Comparison of ENCODE assay signal across 11 cellular contexts in the genomic region with DNA sequence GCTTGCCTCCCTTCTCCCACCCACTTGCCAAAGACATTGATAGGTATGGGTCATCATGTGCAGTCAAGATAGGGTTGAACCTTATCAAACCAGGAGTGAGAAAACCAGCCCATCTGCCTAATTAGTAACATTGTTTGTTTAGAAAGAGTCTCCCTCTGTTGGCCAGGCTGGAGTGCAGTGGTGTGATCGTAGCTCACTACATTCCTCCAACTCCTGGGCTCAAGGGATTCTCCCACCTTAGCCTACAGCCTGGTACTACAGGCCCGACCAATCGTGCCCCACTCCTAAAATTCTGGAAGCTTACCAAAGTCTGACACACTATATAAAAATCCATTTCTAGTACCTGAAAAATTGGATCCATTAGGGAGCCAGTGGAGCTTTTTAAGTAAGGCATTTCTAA. TPM values are rescaled to one million over a fixed set of nuclear protein-coding genes. Genes with fewer than 3 reads are reported as not detected.
DNase-seq lines count a peak whose midpoint lies in the region; ATAC-seq, FAIRE-seq and TF ChIP-seq lines count a peak whose summit lies in the region.
"Had no signal": no experiment of that assay in that cellular context is flagged by ENCODE, and none has a peak within 500 bp of the region (broad histone marks: within the 10 kb centered on the region; RNA-seq: fewer than 3 reads in every experiment).

No MANE protein-coding gene starts in this region.

- no CpG with 5 or more reads among the region's 3 CpGs for WGBS in IMR-90 (ENCODE audit: extremely low coverage in 2 of 2, insufficient read length in 1 of 2), 2 experiments
- 10% methylated on average over 3 of the region's 3 CpGs for WGBS in K562 (ENCODE audit: insufficient coverage, low coverage, missing lambda C conversion rate)
- 43 to 50% methylated on average over 3 of the region's 3 CpGs for WGBS in testis, 2 donors
- WGBS in body of pancreas, 2 donors: 33 to 45% methylated on average over 3 of the region's 3 CpGs

- no peak overlapping the region for H3K18ac ChIP-seq in IMR-90 (ENCODE audit: low read depth, low read length)

- H3K9me1 ChIP-seq in IMR-90 (ENCODE audit: insufficient read depth, low read length) (0 out of 2 replicates have a peak, but pooled peaks cover 3% of the 10 kb centered on the region), K562 (ENCODE audit: control insufficient read depth, insufficient read depth, low read length) (no peaks in the 10 kb centered on the region)

- intact Hi-C loops in IMR-90 (cut with micrococcal nuclease): no loop called here
- intact Hi-C loops in K562 (cut with micrococcal nuclease): no loop called here
- intact Hi-C loops in testis (cut with DNase I; ENCODE audit: low total_unique reads): no loop called here
- intact Hi-C loops in body of pancreas (cut with DNase I): no loop called here

- DNase-seq in IMR-90 (no peak), K562 (ENCODE audit: extremely low read depth in 1 of 4, low spot score in 3 of 4) (peak; percentile 11 to 41 (median 21)), lung microvascular endothelial cell (ENCODE audit: low read depth in 2 of 2) (peak; percentile 15 to 21), testis (no peak), body of pancreas (no peak), HAP-1 (ENCODE audit: low spot score in 2 of 2) (no peak)
- DNase-seq: activated CD4-positive, CD25-positive, alpha-beta regulatory T cell; KG1; natural killer cell had no signal

- H3K9me3 ChIP-seq in DOHH2 (ENCODE audit: control insufficient read depth, insufficient read depth, low read length) (no peaks in the 10 kb centered on the region), IMR-90 (ENCODE audit: control insufficient read depth, insufficient read depth, low read length) (no peaks in the 10 kb centered on the region), K562 (replicated peaks; ENCODE audit: control insufficient read depth, insufficient read depth, low read depth, low read length) (no peaks in the 10 kb centered on the region), testis (no peaks in the 10 kb centered on the region), body of pancreas (peaks cover 0 to 3% (median 0%) of the 10 kb centered on the region in 3 donors), HAP-1 (no peaks in the 10 kb centered on the region)

- TF ChIP-seq RAD21 in IMR-90 (IDR thresholded peaks at IDR 0.05; ENCODE audit: low read length): no peak
- peak in 1 of 2 experiments; percentile 20; a peak in 1 of 4 replicates for TF ChIP-seq RAD21 in K562 (CRISPR knock-in tag; conservative IDR thresholded peaks at IDR 0.05 in 1 of 2, IDR thresholded peaks at IDR 0.05 in 1 of 2)

- POLR2A ChIA-PET in IMR-90 (lab: Charles Lee; ENCODE audit: unreplicated experiment) (no interaction called here), K562 (lab: Yijun Ruan, JAX) (interaction anchor here (1.0 kb wide), 1 partner anchor 115 kb away, joined by 4 read pairs; no protein-coding TSS in a partner anchor)

- H3K4me3 ChIP-seq in DOHH2 (ENCODE audit: low read length) (no peak overlapping the region), IMR-90 (ENCODE audit: insufficient read depth, low read depth, low read length) (no peak overlapping the region), K562 (no peak overlapping the region), testis (no peak overlapping the region), body of pancreas (no peak overlapping the region), HAP-1 (no peak overlapping the region)

- H3F3A ChIP-seq in DOHH2 (ENCODE audit: control insufficient read depth, insufficient read depth): peaks cover 7% of the 10 kb centered on the region; the same call in 1 of the 2 replicates

- in situ Hi-C loops in IMR-90 (cut with MboI; ENCODE audit: low sequenced_read_pairs): loop anchor here (5.0 kb wide), 1 partner anchor 43 kb away; no protein-coding TSS in a partner anchor
- in situ Hi-C loops in K562 (cut with MboI): no loop called here
- in situ Hi-C loops in HAP-1 (cut with MboI; ENCODE audit: low sequenced_read_pairs): no loop called here

- CTCF ChIA-PET in IMR-90 (lab: Yijun Ruan, JAX): interaction anchor here (1.1 to 1.5 kb wide), 3 partner anchors 9 to 36 kb away, joined by 4 to 7 read pairs (median 6); no protein-coding TSS in a partner anchor
- CTCF ChIA-PET in K562 (lab: Yijun Ruan, JAX; ENCODE audit: low intra/inter-chr PET ratio): no interaction called here

- H3K14ac ChIP-seq in IMR-90 (replicated peaks; ENCODE audit: low read depth, low read length): no peak overlapping the region

- TF ChIP-seq POLR2A in IMR-90 (IDR thresholded peaks at IDR 0.05; ENCODE audit: low read depth, low read length): no peak
- TF ChIP-seq POLR2A in K562 (conservative IDR thresholded peaks at IDR 0.05): no peak
- no peak for TF ChIP-seq POLR2A in testis (IDR thresholded peaks at IDR 0.05)
- no peak for TF ChIP-seq POLR2A in body of pancreas (IDR thresholded peaks at IDR 0.05)

- H2BK5ac ChIP-seq in IMR-90 (ENCODE audit: low read depth, low read length, poor library complexity, severe bottlenecking): no peak overlapping the region

- no peak overlapping the region for H2BK15ac ChIP-seq in IMR-90 (ENCODE audit: low read depth, low read length)

- no peak overlapping the region for H2BK20ac ChIP-seq in IMR-90 (ENCODE audit: low read depth, low read length)

- no peak overlapping the region for H2BK120ac ChIP-seq in IMR-90 (ENCODE audit: low read depth, low read length)

- H3K4me2 ChIP-seq in DOHH2 (ENCODE audit: low read length) (no peak overlapping the region), IMR-90 (ENCODE audit: low read depth, low read length) (no peak overlapping the region), K562 (ENCODE audit: insufficient read depth, low read length) (no peak overlapping the region)

- no peak overlapping the region for H3K9ac ChIP-seq in IMR-90 (ENCODE audit: low read depth, low read length)
- no peak overlapping the region for H3K9ac ChIP-seq in K562 (ENCODE audit: insufficient read depth in 1 of 2, low read depth in 2 of 2, low read length in 2 of 2)

- H4K8ac ChIP-seq in IMR-90 (ENCODE audit: low read depth in 2 of 2, low read length in 2 of 2): no peak overlapping the region

- H2AK9ac ChIP-seq in IMR-90 (replicated peaks; ENCODE audit: low read depth, low read length, poor library complexity): peak overlapping the region; percentile 53

- peak overlapping the region; percentile 48; the same call in 1 of the 2 replicates for H2AK5ac ChIP-seq in IMR-90 (ENCODE audit: low read depth, low read length)

- H3K36me3 ChIP-seq in DOHH2 (ENCODE audit: control insufficient read depth, low read length) (peaks cover 20% of the 10 kb centered on the region), IMR-90 (ENCODE audit: control insufficient read depth, insufficient read depth, low read length) (no peaks in the 10 kb centered on the region), K562 (ENCODE audit: control insufficient read depth, insufficient read depth, low read length) (no peaks in the 10 kb centered on the region), testis (ENCODE audit: low read depth, missing control alignments) (no peaks in the 10 kb centered on the region), body of pancreas (replicated peaks in 1 of 2; ENCODE audit: insufficient read depth in 1 of 2, low read depth in 2 of 2) (no peaks in the 10 kb centered on the region), HAP-1 (replicated peaks) (no peaks in the 10 kb centered on the region)

- H3K27me3 ChIP-seq in DOHH2 (ENCODE audit: control insufficient read depth, low read length): peaks cover 3% of the 10 kb centered on the region; the same call in 1 of the 2 replicates
- no peaks in the 10 kb centered on the region for H3K27me3 ChIP-seq in IMR-90 (ENCODE audit: control insufficient read depth, insufficient read depth, low read length)
- no peaks in the 10 kb centered on the region for H3K27me3 ChIP-seq in K562 (ENCODE audit: control insufficient read depth in 2 of 2, insufficient read depth in 2 of 2, low read length in 2 of 2)
- H3K27me3 ChIP-seq in testis: no peaks in the 10 kb centered on the region
- no peaks in the 10 kb centered on the region for H3K27me3 ChIP-seq in body of pancreas
- no peaks in the 10 kb centered on the region; the same call in 1 of the 2 replicates for H3K27me3 ChIP-seq in HAP-1 (ENCODE audit: low read depth)

- H4K5ac ChIP-seq in IMR-90 (ENCODE audit: low read depth, low read length): no peak overlapping the region

- peaks cover 5 to 9% of the 10 kb centered on the region in 2 experiments; a peak in 3 of 4 replicates for H3K79me1 ChIP-seq in IMR-90 (ENCODE audit: low read depth in 1 of 2, low read length in 2 of 2)

- dilution Hi-C loops in IMR-90 (cut with HindIII; ENCODE audit: low sequenced_read_pairs, unreplicated experiment): no loop called here

- FAIRE-seq in K562 (lab: Jason Lieb, UNC): peak; percentile 85

- ATAC-seq in IMR-90 (ENCODE audit: low read depth): no peak
- ATAC-seq in K562: no peak
- no peak for ATAC-seq in body of pancreas
- no peak for ATAC-seq in HG02623 (IDR thresholded peaks at IDR 0.05; ENCODE audit: unreplicated experiment)
- ATAC-seq: natural killer cell had no signal

- no TSS peak for BruUV-seq in IMR-90 (replicated peaks; lab: Mats Ljungman, UMichigan)
- no TSS peak for BruUV-seq in K562 (replicated peaks; lab: Mats Ljungman, UMichigan)

- no peak overlapping the region for H2AFZ ChIP-seq in IMR-90 (replicated peaks; ENCODE audit: low read length, poor library complexity)
- H2AFZ ChIP-seq in K562 (ENCODE audit: low read depth, low read length): no peak overlapping the region

- no peak overlapping the region for H3K4ac ChIP-seq in IMR-90 (ENCODE audit: low read depth, low read length)

- H3K23ac ChIP-seq in IMR-90 (ENCODE audit: low read depth, low read length): no peak overlapping the region

- no peak overlapping the region; the same call in 1 of the 2 replicates for H4K91ac ChIP-seq in IMR-90 (ENCODE audit: insufficient read depth, low read depth, low read length)

- H3K4me1 ChIP-seq in DOHH2 (ENCODE audit: control insufficient read depth, low read length): peaks cover 14% of the 10 kb centered on the region
- peaks cover 4% of the 10 kb centered on the region; the same call in 1 of the 2 replicates for H3K4me1 ChIP-seq in IMR-90 (ENCODE audit: control insufficient read depth, insufficient read depth, low read length)
- H3K4me1 ChIP-seq in K562 (replicated peaks in 1 of 2; ENCODE audit: control insufficient read depth in 2 of 2, insufficient read depth in 2 of 2, low read length in 2 of 2): peaks cover 3 to 22% of the 10 kb centered on the region in 2 experiments
- peaks cover 14% of the 10 kb centered on the region for H3K4me1 ChIP-seq in testis
- peaks cover 21% of the 10 kb centered on the region for H3K4me1 ChIP-seq in body of pancreas
- peaks cover 12% of the 10 kb centered on the region for H3K4me1 ChIP-seq in HAP-1

- H4K20me1 ChIP-seq in DOHH2 (ENCODE audit: control insufficient read depth, insufficient read depth, low read depth, low read length) (no peaks in the 10 kb centered on the region), IMR-90 (ENCODE audit: insufficient read depth, low read length) (no peaks in the 10 kb centered on the region), K562 (replicated peaks; ENCODE audit: control insufficient read depth, insufficient read depth, low read length) (no peaks in the 10 kb centered on the region)

- no peak overlapping the region for H3K56ac ChIP-seq in IMR-90 (ENCODE audit: extremely low read depth, insufficient read depth, low read length)

- no peaks in the 10 kb centered on the region for H3K9me2 ChIP-seq in DOHH2 (replicated peaks; ENCODE audit: control insufficient read depth, low read length)

- no peak overlapping the region for H3K27ac ChIP-seq in DOHH2 (ENCODE audit: low read depth, low read length)
- no peak overlapping the region for H3K27ac ChIP-seq in IMR-90 (ENCODE audit: insufficient read depth, low read length)
- no peak overlapping the region for H3K27ac ChIP-seq in K562 (ENCODE audit: extremely low read depth, low read depth, low read length)
- no peak overlapping the region for H3K27ac ChIP-seq in testis
- no peak overlapping the region for H3K27ac ChIP-seq in body of pancreas

- H3K79me2 ChIP-seq in DOHH2 (ENCODE audit: control insufficient read depth, low read length) (peaks cover 24% of the 10 kb centered on the region), K562 (ENCODE audit: control insufficient read depth, insufficient read depth, low read length) (peaks cover 30% of the 10 kb centered on the region)

- no peak for TF ChIP-seq EP300 in K562 (IDR thresholded peaks at IDR 0.05; ENCODE audit: low read length)

- TF ChIP-seq CTCF in DOHH2 (IDR thresholded peaks at IDR 0.05; ENCODE audit: low read depth, low read length, poor library complexity, severe bottlenecking) (peak; percentile 52), IMR-90 (conservative IDR thresholded peaks at IDR 0.05; ENCODE audit: low read depth, low read length) (peak; percentile 34), K562 (IDR thresholded peaks at IDR 0.05 in 2 of 3, conservative IDR thresholded peaks at IDR 0.05 in 1 of 3; ENCODE audit: insufficient read depth in 2 of 3, low read depth in 1 of 3, low read length in 3 of 3) (peak; percentile 33 to 49 (median 36); a peak in 3 of 6 replicates), testis (IDR thresholded peaks at IDR 0.05) (no peak), body of pancreas (IDR thresholded peaks at IDR 0.05) (no peak)

RNA-seq across cellular contexts. Expression of gene C11orf71, which starts 4.5 kb away (rescaled TPM):
- 2.3 and 3.6 TPM in 2 replicates for total RNA-seq in IMR-90 (2012; rRNA removed)
- polyA plus RNA-seq in IMR-90 (2012; rRNA removed): 3.0 and 3.7 TPM in 2 replicates
- 5.4 and 6.8 TPM in 2 replicates for polyA plus RNA-seq in IMR-90 (2012; cell fraction: cytosol; rRNA removed)
- polyA plus RNA-seq in IMR-90 (2012; cell fraction: nucleus; rRNA removed; ENCODE audit: low replicate concordance): 5.2 TPM in 2 replicates
- 9.9 and 10.7 TPM in 2 replicates for total RNA-seq in K562 (2011; cell fraction: chromatin; rRNA removed; ENCODE audit: low replicate concordance)
- 12.2 and 15.2 TPM in 2 replicates for total RNA-seq in K562 (2011; cell fraction: nucleolus; rRNA removed)
- 17.1 and 20.5 TPM in 2 replicates for total RNA-seq in K562 (2011; cell fraction: nucleoplasm; rRNA removed)
- 10.1 and 13.4 TPM in 2 replicates for total RNA-seq in K562 (2014; rRNA removed)
- 8.0 and 8.5 TPM in 2 replicates for total RNA-seq in K562 (2014; rRNA removed; fragmentation: Illumina TruSeq; extraction: Trizol)
- total RNA-seq in K562 (2015; rRNA removed; fragmentation: Illumina TruSeq; extraction: Trizol): 8.9 and 9.1 TPM in 2 replicates
- 10.4 and 10.8 TPM in 2 replicates for total RNA-seq in K562 (2021)
- 13.6 and 15.1 TPM in 2 replicates for polyA plus RNA-seq in K562 (2011; rRNA removed)
- polyA plus RNA-seq in K562 (2011; cell fraction: cytosol; rRNA removed): 12.2 and 14.2 TPM in 2 replicates
- polyA plus RNA-seq in K562 (2011; cell fraction: nucleus; rRNA removed): 26.7 and 27.3 TPM in 2 replicates
- polyA plus RNA-seq in K562 (2012): 8.5 and 11.0 TPM in 2 replicates
- polyA plus RNA-seq in K562 (2014; fragmentation: Illumina TruSeq; extraction: Trizol): 8.8 and 8.9 TPM in 2 replicates
- polyA plus RNA-seq in K562 (2014; fragmentation: Nextera tagmentation; extraction: Ambion mirVana): 1 to 10 TPM; 2.9 to 4.3 TPM
- 14.7 and 19.5 TPM in 2 replicates for polyA plus RNA-seq in K562 (2014; rRNA removed)
- 12.7 and 13.4 TPM in 2 replicates for polyA minus RNA-seq in K562 (2011; rRNA and poly(A)+ RNA removed)
- 1.1 and 2.8 TPM in 2 replicates for polyA minus RNA-seq in K562 (2011; cell fraction: cytosol; rRNA and poly(A)+ RNA removed)
- polyA minus RNA-seq in K562 (2011; cell fraction: nucleus; rRNA and poly(A)+ RNA removed): 18.3 and 35.2 TPM in 2 replicates
- total RNA-seq in lung microvascular endothelial cell: 2.6 and 3.6 TPM in 2 replicates
- total RNA-seq in testis: 100 to 1,000 TPM in 1 of 2 donors, 10 to 100 TPM in 1; 40.6 to 119 TPM
- 119 TPM for polyA plus RNA-seq in testis (ENCODE audit: insufficient read depth, low read depth, low replicate concordance)
- 1 to 10 TPM; 5.4 to 8.2 TPM for total RNA-seq in body of pancreas

RNA-seq across cellular contexts. Expression of gene RBM7, which starts 4.7 kb away (rescaled TPM):
- total RNA-seq in IMR-90 (2012; rRNA removed): 110 and 111 TPM in 2 replicates
- polyA plus RNA-seq in IMR-90 (2012; rRNA removed): 24.4 and 27.8 TPM in 2 replicates
- polyA plus RNA-seq in IMR-90 (2012; cell fraction: cytosol; rRNA removed): 6.6 and 7.7 TPM in 2 replicates
- 2.7 and 18.4 TPM in 2 replicates for polyA plus RNA-seq in IMR-90 (2012; cell fraction: nucleus; rRNA removed; ENCODE audit: low replicate concordance)
- 21.4 and 46.2 TPM in 2 replicates for total RNA-seq in K562 (2011; cell fraction: chromatin; rRNA removed; ENCODE audit: low replicate concordance)
- 11.5 and 13.2 TPM in 2 replicates for total RNA-seq in K562 (2011; cell fraction: nucleolus; rRNA removed)
- 29.8 and 46.6 TPM in 2 replicates for total RNA-seq in K562 (2011; cell fraction: nucleoplasm; rRNA removed)
- 21.7 and 27.4 TPM in 2 replicates for total RNA-seq in K562 (2014; rRNA removed)
- total RNA-seq in K562 (2014; rRNA removed; fragmentation: Illumina TruSeq; extraction: Trizol): 42.2 and 52.5 TPM in 2 replicates
- 45.7 and 49.6 TPM in 2 replicates for total RNA-seq in K562 (2015; rRNA removed; fragmentation: Illumina TruSeq; extraction: Trizol)
- total RNA-seq in K562 (2021): 28.5 and 31.3 TPM in 2 replicates
- polyA plus RNA-seq in K562 (2011; rRNA removed): 59.2 and 72.0 TPM in 2 replicates
- polyA plus RNA-seq in K562 (2011; cell fraction: cytosol; rRNA removed): 22.4 and 30.6 TPM in 2 replicates
- polyA plus RNA-seq in K562 (2011; cell fraction: nucleus; rRNA removed): 18.0 and 25.0 TPM in 2 replicates
- polyA plus RNA-seq in K562 (2012): 34.4 and 36.6 TPM in 2 replicates
- 54.0 and 55.7 TPM in 2 replicates for polyA plus RNA-seq in K562 (2014; fragmentation: Illumina TruSeq; extraction: Trizol)
- 10 to 100 TPM; 62.7 to 76.8 TPM for polyA plus RNA-seq in K562 (2014; fragmentation: Nextera tagmentation; extraction: Ambion mirVana)
- polyA plus RNA-seq in K562 (2014; rRNA removed): 24.1 and 26.0 TPM in 2 replicates
- polyA minus RNA-seq in K562 (2011; rRNA and poly(A)+ RNA removed): 128 and 147 TPM in 2 replicates
- 32.9 and 51.4 TPM in 2 replicates for polyA minus RNA-seq in K562 (2011; cell fraction: cytosol; rRNA and poly(A)+ RNA removed)
- 19.3 and 37.4 TPM in 2 replicates for polyA minus RNA-seq in K562 (2011; cell fraction: nucleus; rRNA and poly(A)+ RNA removed)
- 36.8 and 52.4 TPM in 2 replicates for total RNA-seq in lung microvascular endothelial cell
- total RNA-seq in testis: 10 to 100 TPM; 17.6 to 22.3 TPM
- 37.6 TPM for polyA plus RNA-seq in testis (ENCODE audit: insufficient read depth, low read depth, low replicate concordance)
- total RNA-seq in body of pancreas: 1 to 10 TPM; 7.6 to 9.6 TPM

RNA-seq across cellular contexts. Expression of gene REXO2, which starts 43.5 kb away (rescaled TPM):
- total RNA-seq in IMR-90 (2012; rRNA removed) (179 and 276 TPM in 2 replicates), K562 (2014; rRNA removed) (173 and 189 TPM in 2 replicates), K562 (2014; rRNA removed; fragmentation: Illumina TruSeq; extraction: Trizol) (204 and 225 TPM in 2 replicates), K562 (2015; rRNA removed; fragmentation: Illumina TruSeq; extraction: Trizol) (184 and 193 TPM in 2 replicates), K562 (2021) (144 and 145 TPM in 2 replicates), lung microvascular endothelial cell (115 and 149 TPM in 2 replicates), testis (10 to 100 TPM; 87.1 to 92.7 TPM), body of pancreas (10 to 100 TPM; 92.1 to 95.9 TPM)
- polyA plus RNA-seq in IMR-90 (2012; rRNA removed) (255 and 257 TPM in 2 replicates), K562 (2011; rRNA removed) (281 and 370 TPM in 2 replicates), K562 (2014; fragmentation: Illumina TruSeq; extraction: Trizol) (179 and 230 TPM in 2 replicates), K562 (2014; fragmentation: Nextera tagmentation; extraction: Ambion mirVana) (100 to 1,000 TPM; 143 to 151 TPM), K562 (2014; rRNA removed) (262 and 285 TPM in 2 replicates), testis (ENCODE audit: insufficient read depth, low read depth, low replicate concordance) (141 TPM)
- polyA plus RNA-seq in IMR-90 (2012; cell fraction: cytosol; rRNA removed): 284 and 311 TPM in 2 replicates
- 112 and 307 TPM in 2 replicates for polyA plus RNA-seq in IMR-90 (2012; cell fraction: nucleus; rRNA removed; ENCODE audit: low replicate concordance)
- 59.0 and 162 TPM in 2 replicates for total RNA-seq in K562 (2011; cell fraction: chromatin; rRNA removed; ENCODE audit: low replicate concordance)
- total RNA-seq in K562 (2011; cell fraction: nucleolus; rRNA removed): 39.7 and 55.5 TPM in 2 replicates
- 103 and 134 TPM in 2 replicates for total RNA-seq in K562 (2011; cell fraction: nucleoplasm; rRNA removed)
- polyA plus RNA-seq in K562 (2011; cell fraction: cytosol; rRNA removed): 132 and 167 TPM in 2 replicates
- 148 and 204 TPM in 2 replicates for polyA plus RNA-seq in K562 (2011; cell fraction: nucleus; rRNA removed)
- polyA plus RNA-seq in K562 (2012): 129 and 178 TPM in 2 replicates
- 89.4 and 92.6 TPM in 2 replicates for polyA minus RNA-seq in K562 (2011; rRNA and poly(A)+ RNA removed)
- 49.7 and 57.9 TPM in 2 replicates for polyA minus RNA-seq in K562 (2011; cell fraction: cytosol; rRNA and poly(A)+ RNA removed)
- 53.0 and 98.5 TPM in 2 replicates for polyA minus RNA-seq in K562 (2011; cell fraction: nucleus; rRNA and poly(A)+ RNA removed)

Comparison
In these comparisons a context has a peak if more than half of its experiments do, and no peak if none do; other contexts are left out.
1. CTCF ChIP-seq: peak in DOHH2 (single experiment), IMR-90 (single experiment) and K562 (3 of 3); none in testis (0 of 3) and body of pancreas (0 of 7).
2. DNase-seq: peak in K562 (4 of 4) and lung microvascular endothelial cell (2 of 2); none in IMR-90 (single experiment), testis (single experiment), body of pancreas (0 of 4) and HAP-1 (0 of 2).